ENCODE assay signal across 1 cellular context in genomic region chr1:107867422-107867821, GRCh38.
TF ChIP-seq lines count a peak whose summit lies in the region.

No MANE protein-coding gene starts in this region.

TF ChIP-seq in H1, 55 proteins besides CTCF, POLR2A, EP300 and RAD21 (continued from another document):
- TF ChIP-seq CTBP2 (IDR thresholded peaks at IDR 0.05; ENCODE audit: borderline replicate concordance, insufficient read depth, insufficient read length, low read length), result no peak
- no peak for TF ChIP-seq USF2 (IDR thresholded peaks at IDR 0.05; ENCODE audit: low read length)
- TF ChIP-seq BCL11A (IDR thresholded peaks at IDR 0.05; ENCODE audit: low read depth in 2 of 2, low read length in 2 of 2), result no peak
- TF ChIP-seq SIRT6 (IDR thresholded peaks at IDR 0.05; ENCODE audit: low read length), result no peak
- TF ChIP-seq HDAC6 (IDR thresholded peaks at IDR 0.05; ENCODE audit: low read depth, low read length), result no peak
- TF ChIP-seq SIX5 (IDR thresholded peaks at IDR 0.05; ENCODE audit: low read depth, low read length), result no peak
- TF ChIP-seq NANOG (IDR thresholded peaks at IDR 0.05; ENCODE audit: insufficient read depth, low read depth, low read length, poor library complexity, severe bottlenecking), result peak; percentile 72
- TF ChIP-seq TBP (IDR thresholded peaks at IDR 0.05; ENCODE audit: low read depth, low read length), result no peak
- peak; percentile 71; the same call in 1 of the 2 replicates for TF ChIP-seq ATF2 (IDR thresholded peaks at IDR 0.05; ENCODE audit: low read length)
- TF ChIP-seq HDAC2 (IDR thresholded peaks at IDR 0.05; ENCODE audit: borderline replicate concordance in 1 of 2, low read depth in 2 of 2, low read length in 2 of 2), result 0 out of 4 replicates have a peak, but pooled peaks have one; percentile 59 to 64
- no peak for TF ChIP-seq CHD1 (IDR thresholded peaks at IDR 0.05; ENCODE audit: low read depth, low read length)
- TF ChIP-seq SUZ12 (IDR thresholded peaks at IDR 0.05; ENCODE audit: low read length), result no peak
- TF ChIP-seq MAX (IDR thresholded peaks at IDR 0.05), result no peak
- no peak for TF ChIP-seq BACH1 (IDR thresholded peaks at IDR 0.05; ENCODE audit: low read length)
- TF ChIP-seq RNF2 (IDR thresholded peaks at IDR 0.05; ENCODE audit: borderline replicate concordance, low read depth, low read length, missing control alignments, poor library complexity, severe bottlenecking), result no peak
- 0 out of 2 replicates have a peak, but pooled peaks have one; percentile 58 for TF ChIP-seq POU5F1 (IDR thresholded peaks at IDR 0.05; ENCODE audit: low read depth, low read length)
- TF ChIP-seq TEAD4 (IDR thresholded peaks at IDR 0.05; ENCODE audit: low read depth, low read length), result no peak
- peak; percentile 27; the same call in 1 of the 2 replicates for TF ChIP-seq E2F6 (IDR thresholded peaks at IDR 0.05)
- peak; percentile 14 for TF ChIP-seq TAF7 (optimal IDR thresholded peaks at IDR 0.05; ENCODE audit: borderline replicate concordance, low read depth, low read length)
TF ChIP-seq in H1: peak in this region for 12.
